Comparison of ENCODE assay signal across 1 cellular context in genomic region chr15:58331903-58332675, GRCh38.
TF ChIP-seq lines count a peak whose summit lies in the region.

No MANE protein-coding gene starts in this region.

TF ChIP-seq in IMR-90, 13 proteins besides CTCF, POLR2A, EP300 and RAD21 (continued from another document):
- TF ChIP-seq MAFK (IDR thresholded peaks at IDR 0.05; ENCODE audit: low read depth, low read length): 0 out of 2 replicates have a peak, but pooled peaks have one; percentile 23
- peak; percentile 71; the same call in 1 of the 2 replicates for TF ChIP-seq NFE2L2 (IDR thresholded peaks at IDR 0.05; ENCODE audit: low read depth, low read length)
- TF ChIP-seq CHD1 (IDR thresholded peaks at IDR 0.05; ENCODE audit: low read depth, low read length): peak; percentile 88; the same call in 1 of the 2 replicates
- peak; percentile 28; the same call in 1 of the 2 replicates for TF ChIP-seq CEBPB (IDR thresholded peaks at IDR 0.05; ENCODE audit: low read depth, low read length)
- TF ChIP-seq ELK1 (IDR thresholded peaks at IDR 0.05; ENCODE audit: borderline replicate concordance, low read depth, low read length): no peak
- peak; percentile 100 for TF ChIP-seq FOS (IDR thresholded peaks at IDR 0.05; ENCODE audit: low read depth, low read length)
- no peak for TF ChIP-seq MXI1 (IDR thresholded peaks at IDR 0.05; ENCODE audit: borderline replicate concordance, low read depth, low read length)
- TF ChIP-seq, protein P1, sequence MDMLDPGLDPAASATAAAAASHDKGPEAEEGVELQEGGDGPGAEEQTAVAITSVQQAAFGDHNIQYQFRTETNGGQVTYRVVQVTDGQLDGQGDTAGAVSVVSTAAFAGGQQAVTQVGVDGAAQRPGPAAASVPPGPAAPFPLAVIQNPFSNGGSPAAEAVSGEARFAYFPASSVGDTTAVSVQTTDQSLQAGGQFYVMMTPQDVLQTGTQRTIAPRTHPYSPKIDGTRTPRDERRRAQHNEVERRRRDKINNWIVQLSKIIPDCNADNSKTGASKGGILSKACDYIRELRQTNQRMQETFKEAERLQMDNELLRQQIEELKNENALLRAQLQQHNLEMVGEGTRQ (IDR thresholded peaks at IDR 0.05; ENCODE audit: low read depth, low read length): peak; percentile 92
- TF ChIP-seq MAZ (IDR thresholded peaks at IDR 0.05; ENCODE audit: borderline replicate concordance, low read depth, low read length): peak; percentile 64
- no peak for TF ChIP-seq RFX5 (IDR thresholded peaks at IDR 0.05; ENCODE audit: low read depth, low read length)
